Comparison of ENCODE assay signal across 8 cellular contexts in the genomic region with DNA sequence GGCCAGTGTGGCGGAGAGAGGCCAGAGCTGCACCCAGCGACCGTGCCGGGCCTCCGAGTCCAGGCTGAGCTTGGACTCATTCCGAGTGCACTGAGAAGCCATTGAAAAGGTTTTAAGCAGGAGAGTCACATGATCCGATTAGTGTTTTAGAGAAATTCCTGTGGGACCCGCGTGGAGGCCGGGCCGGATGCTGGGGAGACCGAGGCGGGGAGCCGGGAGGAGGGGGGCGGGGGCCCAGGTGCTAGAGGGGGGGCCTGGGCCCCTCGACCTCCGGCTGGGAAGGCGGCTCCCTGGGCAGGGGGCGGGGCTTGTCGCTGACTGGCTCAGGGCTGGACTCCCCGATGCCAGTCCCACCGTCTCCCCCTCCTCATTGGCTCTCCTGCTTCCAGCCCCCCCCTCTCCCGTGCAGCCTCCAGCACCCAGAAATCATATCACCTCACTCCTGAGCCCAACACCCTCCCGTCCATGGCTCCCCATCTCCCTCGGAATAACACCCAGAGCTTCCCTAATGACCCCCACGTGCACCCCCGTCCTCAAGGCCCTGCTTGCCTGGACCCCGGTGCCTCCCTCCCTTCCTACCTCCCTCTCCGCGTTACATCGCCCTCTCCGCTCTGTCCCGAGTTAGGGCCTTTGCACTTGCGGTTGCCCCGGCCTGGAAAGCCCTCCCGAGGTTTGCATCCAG. TPM values are rescaled to one million over a fixed set of nuclear protein-coding genes. Genes with fewer than 3 reads are reported as not detected.
A peak's percentile ranks its signal among the peaks of the same experiment; 100 is the strongest.
DNase-seq lines count a peak whose midpoint lies in the region; ATAC-seq and TF ChIP-seq lines count a peak whose summit lies in the region.

No MANE protein-coding gene starts in this region.

- H3K4me3 ChIP-seq in vagina = peak overlapping the region; percentile 30 to 32

- no peaks in the 10 kb centered on the region for H3K36me3 Mint-ChIP-seq in activated naive CD4-positive, alpha-beta T cell treated with anti-CD3 and anti-CD28 coated beads, Interleukin-2, amount 10 ng/mL, durations not matched to agents 7 days and 5 days

- TF ChIP-seq CTCF in GM10266 (IDR thresholded peaks at IDR 0.05; ENCODE audit: control insufficient read depth, insufficient read depth, low read depth, missing control alignments) (no peak), vagina (IDR thresholded peaks at IDR 0.05) (no peak)

- DNase-seq in GM10266 (ENCODE audit: extremely low spot score) (peak; percentile 70), NCI-H345 treated with DMSO at 0.1 percent for 48 hours (lab: John Stamatoyannopoulos, UW; ENCODE audit: unreplicated experiment) (peak; percentile 41), globus pallidus (ENCODE audit: low spot score) (peak; percentile 61), non-pigmented ciliary epithelial cell (ENCODE audit: low read depth) (peak; percentile 36), vagina (ENCODE audit: extremely low spot score in 2 of 2) (no peak)
- DNase-seq in activated naive CD4-positive, alpha-beta T cell treated with anti-CD3 and anti-CD28 coated beads, Interleukin-2, amount 10 ng/mL, durations not matched to agents 7 days and 5 days = peak; percentile 50

- peaks cover 38% of the 10 kb centered on the region for H3K27me3 Mint-ChIP-seq in activated naive CD4-positive, alpha-beta T cell treated with anti-CD3 and anti-CD28 coated beads, Interleukin-2, amount 10 ng/mL, durations not matched to agents 7 days and 5 days

- CTCF ChIA-PET in activated naive CD4-positive, alpha-beta T cell treated with anti-CD3 and anti-CD28 coated beads, Interleukin-2, amount 10 ng/mL, durations not matched to agents 7 days and 5 days (lab: Charles Lee) = interaction anchor here (0.8 kb wide), 1 partner anchor 20 kb away, joined by 3 read pairs; a partner anchor contains a TSS

- peak overlapping the region; percentile 12 for H3K27ac ChIP-seq in vagina

- TF ChIP-seq POLR2A in vagina (IDR thresholded peaks at IDR 0.05) = no peak

- no peaks in the 10 kb centered on the region for H3K9me3 Mint-ChIP-seq in activated naive CD4-positive, alpha-beta T cell treated with anti-CD3 and anti-CD28 coated beads, Interleukin-2, amount 10 ng/mL, durations not matched to agents 7 days and 5 days

- intact Hi-C loops in vagina (cut with DNase I) = no loop called here

- ATAC-seq in HG02798 (IDR thresholded peaks at IDR 0.05; ENCODE audit: poor library complexity, unreplicated experiment) (no peak), GM21786 (IDR thresholded peaks at IDR 0.05; ENCODE audit: unreplicated experiment) (no peak)

- no peaks in the 10 kb centered on the region for H3K27me3 ChIP-seq in vagina

- peaks cover 38% of the 10 kb centered on the region for H3K4me1 ChIP-seq in vagina

- no peak overlapping the region for H3K27ac Mint-ChIP-seq in activated naive CD4-positive, alpha-beta T cell treated with anti-CD3 and anti-CD28 coated beads, Interleukin-2, amount 10 ng/mL, durations not matched to agents 7 days and 5 days

- no peaks in the 10 kb centered on the region for H3K36me3 ChIP-seq in vagina

- H3K4me1 Mint-ChIP-seq in activated naive CD4-positive, alpha-beta T cell treated with anti-CD3 and anti-CD28 coated beads, Interleukin-2, amount 10 ng/mL, durations not matched to agents 7 days and 5 days = peaks cover 30% of the 10 kb centered on the region

- H3K4me3 Mint-ChIP-seq in activated naive CD4-positive, alpha-beta T cell treated with anti-CD3 and anti-CD28 coated beads, Interleukin-2, amount 10 ng/mL, durations not matched to agents 7 days and 5 days = no peak overlapping the region

- no peaks in the 10 kb centered on the region for H3K9me3 ChIP-seq in vagina

RNA-seq across cellular contexts. Expression of a gene that starts 5.2 kb away (rescaled TPM):
- 3.2 TPM for total RNA-seq in vagina

RNA-seq across cellular contexts. Expression of a gene that starts 13.5 kb away (rescaled TPM):
- 5.4 TPM for total RNA-seq in vagina

RNA-seq across cellular contexts. Expression of a gene that starts 14.3 kb away (rescaled TPM):
- 15.5 TPM for total RNA-seq in vagina

RNA-seq across cellular contexts. Expression of a gene that starts 19.6 kb away (rescaled TPM):
- total RNA-seq in vagina = 8.8 TPM

RNA-seq across cellular contexts. Expression of a gene that starts 38.6 kb away (rescaled TPM):
- total RNA-seq in vagina = 5.2 TPM

Comparison
In these comparisons a context has a peak if more than half of its experiments do, and no peak if none do; other contexts are left out.
1. DNase-seq: peak in GM10266 (single experiment), NCI-H345 treated with DMSO at 0.1 percent for 48 hours (single experiment), activated naive CD4-positive, alpha-beta T cell treated with anti-CD3 and anti-CD28 coated beads, Interleukin-2, amount 10 ng/mL, durations not matched to agents 7 days and 5 days (single experiment), globus pallidus (single experiment) and non-pigmented ciliary epithelial cell (single experiment); none in vagina (0 of 2).